ENCODE assay signal across 1 cellular context in genomic region chr16:10533612-10534011, GRCh38.
TF ChIP-seq lines count a peak whose summit lies in the region.
"Not testable (repeated sequence)": the region's sequence is repeated elsewhere in the genome, so short reads cannot be mapped to it uniquely, and the experiment has no call there.

No MANE protein-coding gene starts in this region.

TF ChIP-seq in HepG2, 621 proteins besides CTCF, POLR2A, EP300 and RAD21 (continued from another document):
- TF ChIP-seq SOX6, NR2F6 (IDR thresholded peaks at IDR 0.05): not testable (repeated sequence)
- TF ChIP-seq SOX6 (CRISPR knock-in tag; IDR thresholded peaks at IDR 0.05) (peak; percentile 33; the same call in 1 of the 2 replicates), NR2F6 (CRISPR knock-in tag; IDR thresholded peaks at IDR 0.05) (peak; percentile 63; the same call in 1 of the 2 replicates)
